Comparison of ENCODE assay signal across 30 cellular contexts in the genomic region with DNA sequence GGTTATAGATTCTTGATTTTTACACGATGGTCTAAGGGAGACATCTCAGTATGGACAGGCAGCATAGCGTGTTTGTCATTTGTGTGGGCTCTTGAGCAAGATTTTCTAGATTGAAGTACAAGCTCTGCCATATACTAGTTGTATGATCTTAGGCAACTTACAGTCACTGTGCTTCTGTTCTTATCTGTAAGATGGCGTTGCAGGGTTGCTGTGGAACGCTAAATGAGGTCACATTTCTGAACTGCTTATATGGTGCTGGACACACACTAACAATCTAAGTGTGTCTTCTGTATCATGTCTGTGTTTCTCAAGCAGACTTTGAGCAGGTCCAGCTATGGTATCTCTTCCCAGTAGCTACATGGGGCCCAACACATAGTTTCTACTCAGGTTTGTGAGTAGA.
"Had no signal": no experiment of that assay in that cellular context is flagged by ENCODE, and none has a peak within 500 bp of the region (broad histone marks: within the 10 kb centered on the region; RNA-seq: fewer than 3 reads in every experiment).

No MANE protein-coding gene starts in this region.

- H3K4me1 Mint-ChIP-seq: activated CD4-positive, alpha-beta memory T cell treated with anti-CD3 and anti-CD28 coated beads, Interleukin-2, amount 10 ng/mL, durations not matched to agents 7 days and 5 days; activated CD4-positive, alpha-beta T cell treated with anti-CD3 and anti-CD28 coated beads, Interleukin-2, amount 10 ng/mL, durations not matched to agents 7 days and 5 days; activated naive CD4-positive, alpha-beta T cell treated with anti-CD3 and anti-CD28 coated beads, Interleukin-2, amount 10 ng/mL, durations not matched to agents 7 days and 5 days had no signal

- H3K27ac Mint-ChIP-seq: activated CD4-positive, alpha-beta memory T cell treated with anti-CD3 and anti-CD28 coated beads, Interleukin-2, amount 10 ng/mL, durations not matched to agents 7 days and 5 days; activated CD4-positive, alpha-beta T cell treated with anti-CD3 and anti-CD28 coated beads for 36 hours; activated CD4-positive, alpha-beta T cell treated with anti-CD3 and anti-CD28 coated beads, Interleukin-2, amount 10 ng/mL, durations not matched to agents 7 days and 5 days; activated naive CD4-positive, alpha-beta T cell treated with anti-CD3 and anti-CD28 coated beads, Interleukin-2, amount 10 ng/mL, durations not matched to agents 7 days and 5 days; activated naive CD8-positive, alpha-beta T cell; activated T-cell treated with anti-CD3 and anti-CD28 coated beads, Interleukin-2, amount 50 U/mL, for 24 hours; activated T-cell treated with anti-CD3 and anti-CD28 coated beads, Interleukin-2, amount 50 U/mL, for 72 hours; effector memory CD8-positive, alpha-beta T cell; T-helper 17 cell; T-helper 2 cell treated with Interferon-gamma antibody and Interleukin-4, amounts not matched to agents 5 μg/mL and 100 μg/mL, for 36 hours had no signal

- H3K9me3 ChIP-seq: body of pancreas, esophagus muscularis mucosa had no signal

- H3K4me3 Mint-ChIP-seq: activated CD4-positive, alpha-beta memory T cell treated with anti-CD3 and anti-CD28 coated beads, Interleukin-2, amount 10 ng/mL, durations not matched to agents 7 days and 5 days; activated CD4-positive, alpha-beta T cell treated with anti-CD3 and anti-CD28 coated beads for 36 hours; activated CD4-positive, alpha-beta T cell treated with anti-CD3 and anti-CD28 coated beads, Interleukin-2, amount 10 ng/mL, durations not matched to agents 7 days and 5 days; activated naive CD4-positive, alpha-beta T cell treated with anti-CD3 and anti-CD28 coated beads, Interleukin-2, amount 10 ng/mL, durations not matched to agents 7 days and 5 days; activated naive CD8-positive, alpha-beta T cell; activated T-cell treated with anti-CD3 and anti-CD28 coated beads, Interleukin-2, amount 50 U/mL, for 24 hours; activated T-cell treated with anti-CD3 and anti-CD28 coated beads, Interleukin-2, amount 50 U/mL, for 72 hours; effector memory CD8-positive, alpha-beta T cell; T-helper 17 cell; T-helper 2 cell treated with Interferon-gamma antibody and Interleukin-4, amounts not matched to agents 5 μg/mL and 100 μg/mL, for 36 hours had no signal

- H3K36me3 Mint-ChIP-seq: activated naive CD4-positive, alpha-beta T cell treated with anti-CD3 and anti-CD28 coated beads, Interleukin-2, amount 10 ng/mL, durations not matched to agents 7 days and 5 days had no signal

- H3K36me3 ChIP-seq: esophagus muscularis mucosa had no signal

- H3K27ac ChIP-seq: body of pancreas, esophagus muscularis mucosa had no signal

- H3K4me1 ChIP-seq: body of pancreas had no signal

- H3K27me3 ChIP-seq: body of pancreas, esophagus muscularis mucosa had no signal

- ATAC-seq: activated CD4-positive, alpha-beta T cell treated with anti-CD3 and anti-CD28 coated beads for 36 hours; activated T-cell treated with anti-CD3 and anti-CD28 coated beads, Interleukin-2, amount 50 U/mL, for 72 hours; body of pancreas; effector memory CD8-positive, alpha-beta T cell; T-helper 17 cell had no signal

- DNase-seq: activated CD4-positive, alpha-beta memory T cell treated with anti-CD3 and anti-CD28 coated beads, Interleukin-2, amount 10 ng/mL, durations not matched to agents 7 days and 5 days; activated CD4-positive, alpha-beta T cell treated with anti-CD3 and anti-CD28 coated beads for 36 hours; activated CD4-positive, alpha-beta T cell treated with anti-CD3 and anti-CD28 coated beads, Interleukin-2, amount 10 ng/mL, durations not matched to agents 7 days and 5 days; activated CD4-positive, alpha-beta T cell treated with anti-CD3 and anti-CD28 coated beads, Interleukin-2, amount 50 U/mL, for 4 hours; activated CD4-positive, CD25-positive, alpha-beta regulatory T cell; activated CD4-positive, CD25-positive, alpha-beta regulatory T cell treated with anti-CD3 and anti-CD28 coated beads, Interleukin-2, amount 50 U/mL, for 72 hours; activated CD8-positive, alpha-beta memory T cell treated with anti-CD3 and anti-CD28 coated beads, Interleukin-2, amount 50 U/mL, for 48 hours; activated gamma-delta T cell; activated naive CD4-positive, alpha-beta T cell; activated naive CD4-positive, alpha-beta T cell treated with anti-CD3 and anti-CD28 coated beads, Interleukin-2, amount 10 ng/mL, durations not matched to agents 7 days and 5 days; activated T-cell treated with anti-CD3 and anti-CD28 coated beads for 4 hours; activated T-cell treated with anti-CD3 and anti-CD28 coated beads, Interleukin-2, amount 50 U/mL, for 24 hours; activated T-cell treated with anti-CD3 and anti-CD28 coated beads, Interleukin-2, amount 50 U/mL, for 72 hours; amygdala; aorta; body of pancreas; caudate nucleus; cortex of kidney; dermis blood vessel endothelial cell; effector CD4-positive, alpha-beta T cell; effector memory CD8-positive, alpha-beta T cell; erythroblast; foreskin fibroblast; head of caudate nucleus; T-helper 1 cell; T-helper 17 cell; T1000 had no signal

- H3K27me3 Mint-ChIP-seq: activated CD4-positive, alpha-beta memory T cell treated with anti-CD3 and anti-CD28 coated beads, Interleukin-2, amount 10 ng/mL, durations not matched to agents 7 days and 5 days; effector memory CD8-positive, alpha-beta T cell had no signal

- H3K9me3 Mint-ChIP-seq: activated CD4-positive, alpha-beta memory T cell treated with anti-CD3 and anti-CD28 coated beads, Interleukin-2, amount 10 ng/mL, durations not matched to agents 7 days and 5 days; activated T-cell treated with anti-CD3 and anti-CD28 coated beads, Interleukin-2, amount 50 U/mL, for 24 hours; T-helper 2 cell treated with Interferon-gamma antibody and Interleukin-4, amounts not matched to agents 5 μg/mL and 100 μg/mL, for 36 hours had no signal

- H3K4me3 ChIP-seq: body of pancreas, esophagus muscularis mucosa had no signal
